ENCODE assay signal across 1 cellular context in the genomic region with DNA sequence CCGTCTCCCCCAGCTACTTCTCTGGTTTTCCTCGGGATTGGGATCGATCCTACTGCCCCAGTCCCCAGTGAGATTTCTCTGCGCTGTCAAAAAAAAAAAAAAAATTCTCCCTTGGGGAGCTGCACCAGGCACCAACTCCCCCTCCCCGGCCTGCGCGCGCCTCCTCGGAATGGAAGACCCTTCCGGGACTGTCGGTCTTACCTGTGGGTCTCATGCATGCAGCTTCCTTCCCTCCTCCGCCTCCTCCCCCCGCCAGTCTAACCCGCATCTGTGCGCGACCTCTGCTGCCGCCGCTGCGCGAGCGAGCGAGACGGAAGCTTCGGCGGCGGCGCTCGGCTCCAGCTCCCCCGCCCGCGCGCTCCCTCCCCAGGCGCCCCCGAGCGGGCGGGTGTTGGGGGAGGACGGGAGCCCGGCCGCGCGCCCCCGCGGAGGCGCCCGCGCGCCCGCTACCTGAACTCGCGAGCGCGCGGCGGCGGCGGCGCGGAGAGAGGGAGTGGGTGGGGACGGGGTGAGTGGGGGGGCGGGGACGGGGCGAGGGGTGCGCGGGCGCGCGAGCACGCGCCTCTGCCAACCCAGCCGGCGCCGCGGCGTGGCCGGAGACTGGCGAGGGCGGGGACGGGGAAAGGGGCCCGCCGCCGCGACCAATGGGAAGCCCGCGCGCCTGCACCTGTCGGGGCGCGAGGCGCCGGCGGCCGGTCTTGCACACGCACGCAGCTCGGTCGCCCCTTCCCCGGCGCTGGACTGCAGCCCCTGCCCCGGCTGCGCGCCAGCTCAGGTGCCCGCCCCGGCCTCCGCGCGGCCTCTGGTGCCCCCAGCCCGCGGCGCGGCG.
TF ChIP-seq lines count a peak whose summit lies in the region.

A gene with protein sequence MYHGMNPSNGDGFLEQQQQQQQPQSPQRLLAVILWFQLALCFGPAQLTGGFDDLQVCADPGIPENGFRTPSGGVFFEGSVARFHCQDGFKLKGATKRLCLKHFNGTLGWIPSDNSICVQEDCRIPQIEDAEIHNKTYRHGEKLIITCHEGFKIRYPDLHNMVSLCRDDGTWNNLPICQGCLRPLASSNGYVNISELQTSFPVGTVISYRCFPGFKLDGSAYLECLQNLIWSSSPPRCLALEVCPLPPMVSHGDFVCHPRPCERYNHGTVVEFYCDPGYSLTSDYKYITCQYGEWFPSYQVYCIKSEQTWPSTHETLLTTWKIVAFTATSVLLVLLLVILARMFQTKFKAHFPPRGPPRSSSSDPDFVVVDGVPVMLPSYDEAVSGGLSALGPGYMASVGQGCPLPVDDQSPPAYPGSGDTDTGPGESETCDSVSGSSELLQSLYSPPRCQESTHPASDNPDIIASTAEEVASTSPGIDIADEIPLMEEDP (minus strand): TSS at position 321 of the 829 bp plus-strand sequence. CDS start 751 bp downstream, outside the sequence.

TF ChIP-seq in HEK293, 187 proteins besides CTCF, POLR2A, EP300 and RAD21 (continued from another document):
- TF ChIP-seq PATZ1 (tag by site-specific recombination; IDR thresholded peaks at IDR 0.05) (peak; percentile 49), HOXD13 (CRISPR knock-in tag; IDR thresholded peaks at IDR 0.05; ENCODE audit: borderline replicate concordance) (no peak), ATF2 (tag by site-specific recombination; IDR thresholded peaks at IDR 0.05; ENCODE audit: low read depth) (no peak), ZNF37A (tag by site-specific recombination; IDR thresholded peaks at IDR 0.05) (no peak), ZNF626 (tag by site-specific recombination; IDR thresholded peaks at IDR 0.05) (no peak; the same call in 1 of the 2 replicates), ZNF2 (tag by site-specific recombination; IDR thresholded peaks at IDR 0.05) (peak; percentile 60; the same call in 1 of the 2 replicates), SCRT1 (tag by site-specific recombination; IDR thresholded peaks at IDR 0.05; ENCODE audit: borderline replicate concordance) (0 out of 2 replicates have a peak, but pooled peaks have one; percentile 35), GLI4 (tag by site-specific recombination; IDR thresholded peaks at IDR 0.05) (0 out of 2 replicates have a peak, but pooled peaks have one; percentile 14), ZNF394 (tag by site-specific recombination; IDR thresholded peaks at IDR 0.05; ENCODE audit: borderline replicate concordance) (peak; percentile 72; the same call in 1 of the 2 replicates), ZNF423 (tag by site-specific recombination; IDR thresholded peaks at IDR 0.05) (no peak), ZNF280C (tag by site-specific recombination; IDR thresholded peaks at IDR 0.05) (no peak), YY2 (tag by site-specific recombination; IDR thresholded peaks at IDR 0.05) (no peak)
- TF ChIP-seq, protein P1, sequence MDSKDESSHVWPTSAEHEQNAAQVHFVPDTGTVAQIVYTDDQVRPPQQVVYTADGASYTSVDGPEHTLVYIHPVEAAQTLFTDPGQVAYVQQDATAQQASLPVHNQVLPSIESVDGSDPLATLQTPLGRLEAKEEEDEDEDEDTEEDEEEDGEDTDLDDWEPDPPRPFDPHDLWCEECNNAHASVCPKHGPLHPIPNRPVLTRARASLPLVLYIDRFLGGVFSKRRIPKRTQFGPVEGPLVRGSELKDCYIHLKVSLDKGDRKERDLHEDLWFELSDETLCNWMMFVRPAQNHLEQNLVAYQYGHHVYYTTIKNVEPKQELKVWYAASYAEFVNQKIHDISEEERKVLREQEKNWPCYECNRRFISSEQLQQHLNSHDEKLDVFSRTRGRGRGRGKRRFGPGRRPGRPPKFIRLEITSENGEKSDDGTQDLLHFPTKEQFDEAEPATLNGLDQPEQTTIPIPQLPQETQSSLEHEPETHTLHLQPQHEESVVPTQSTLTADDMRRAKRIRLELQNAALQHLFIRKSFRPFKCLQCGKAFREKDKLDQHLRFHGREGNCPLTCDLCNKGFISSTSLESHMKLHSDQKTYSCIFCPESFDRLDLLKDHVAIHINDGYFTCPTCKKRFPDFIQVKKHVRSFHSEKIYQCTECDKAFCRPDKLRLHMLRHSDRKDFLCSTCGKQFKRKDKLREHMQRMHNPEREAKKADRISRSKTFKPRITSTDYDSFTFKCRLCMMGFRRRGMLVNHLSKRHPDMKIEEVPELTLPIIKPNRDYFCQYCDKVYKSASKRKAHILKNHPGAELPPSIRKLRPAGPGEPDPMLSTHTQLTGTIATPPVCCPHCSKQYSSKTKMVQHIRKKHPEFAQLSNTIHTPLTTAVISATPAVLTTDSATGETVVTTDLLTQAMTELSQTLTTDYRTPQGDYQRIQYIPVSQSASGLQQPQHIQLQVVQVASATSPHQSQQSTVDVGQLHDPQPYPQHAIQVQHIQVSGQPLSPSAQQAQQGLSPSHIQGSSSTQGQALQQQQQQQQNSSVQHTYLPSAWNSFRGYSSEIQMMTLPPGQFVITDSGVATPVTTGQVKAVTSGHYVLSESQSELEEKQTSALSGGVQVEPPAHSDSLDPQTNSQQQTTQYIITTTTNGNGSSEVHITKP (tag by site-specific recombination; IDR thresholded peaks at IDR 0.05) = no peak
